ENCODE assay signal across 11 cellular contexts in genomic region chrX:46898207-46898606, GRCh38.
"Had no signal": no experiment of that assay in that cellular context is flagged by ENCODE, and none has a peak within 500 bp of the region (broad histone marks: within the 10 kb centered on the region; RNA-seq: fewer than 3 reads in every experiment).

No MANE protein-coding gene starts in this region.

- H3K27ac ChIP-seq: GM23248 had no signal

- H3K9me3 ChIP-seq: HAP-1 had no signal

- H3K9ac ChIP-seq: GM23248 had no signal

- H3K36me3 ChIP-seq: HAP-1 had no signal

- ATAC-seq: GM23338, HCT116 had no signal

- FAIRE-seq: H1, H54 had no signal

- DNase-seq: GM23248, GOT3, H7, H9, HCEC 1CT, HFFc6 had no signal

- H3K4me1 ChIP-seq: HAP-1 had no signal

- H3K4me3 ChIP-seq: GM23248, GM23338, HAP-1 had no signal
